8 cellular contexts compared by ENCODE assay signal in genomic region chr6:36443951-36444428, GRCh38. TPM values are rescaled to one million over a fixed set of nuclear protein-coding genes. Genes with fewer than 3 reads are reported as not detected.
A peak's percentile ranks its signal among the peaks of the same experiment; 100 is the strongest.
DNase-seq lines count a peak whose midpoint lies in the region; ATAC-seq and TF ChIP-seq lines count a peak whose summit lies in the region.

No MANE protein-coding gene starts in this region.

- no peaks in the 10 kb centered on the region for H3K9me2 ChIP-seq in OCI-LY7 (ENCODE audit: insufficient read depth, low read length)

- POLR2A ChIA-PET in OCI-LY7 (lab: Charles Lee), result interaction anchor here (0.5 to 1.5 kb wide), 4 partner anchors 13 to 228 kb away, joined by 3 to 4 read pairs (median 4); no protein-coding TSS in a partner anchor

- H3K9ac ChIP-seq in mucosa of rectum (ENCODE audit: low read depth in 1 of 2, low read length in 2 of 2), result peak overlapping the region; percentile 95 to 98

- H2AFZ ChIP-seq in ACC112 (ENCODE audit: low read length, unreplicated experiment), result no peak overlapping the region
- H2AFZ ChIP-seq in OCI-LY7 (ENCODE audit: low read length), result no peak overlapping the region

- H3K9me3 ChIP-seq in OCI-LY7 (ENCODE audit: low read length) (0 out of 2 replicates have a peak, but pooled peaks cover 6% of the 10 kb centered on the region), mucosa of rectum (ENCODE audit: control insufficient read depth in 2 of 2, low read length in 2 of 2) (no peaks in the 10 kb centered on the region)

- H3K27ac ChIP-seq in ACC112 (ENCODE audit: low read depth, low read length) (peak overlapping the region; percentile 99), OCI-LY7 (ENCODE audit: low read depth, low read length, poor library complexity, severe bottlenecking) (peak overlapping the region; percentile 85), coronary artery (peak overlapping the region; percentile 96 to 98), mucosa of rectum (ENCODE audit: low read depth in 2 of 2, low read length in 2 of 2) (peak overlapping the region; percentile 91 to 95)

- BruUV-seq in OCI-LY7 (replicated peaks; lab: Mats Ljungman, UMichigan), result no TSS peak

- H3K4me3 ChIP-seq in ACC112 (ENCODE audit: low read depth, low read length), result peak overlapping the region; percentile 94
- peak overlapping the region; percentile 96 for H3K4me3 ChIP-seq in OCI-LY7 (ENCODE audit: low read depth, low read length, poor library complexity, severe bottlenecking)
- H3K4me3 ChIP-seq in coronary artery, result peak overlapping the region; percentile 89
- H3K4me3 ChIP-seq in mucosa of rectum (ENCODE audit: low read length in 2 of 2), result peak overlapping the region; percentile 68 to 94

- H3K4me1 ChIP-seq in ACC112 (ENCODE audit: control insufficient read depth, insufficient read depth, low read length, unreplicated experiment), result peaks cover 33% of the 10 kb centered on the region
- peaks cover 33% of the 10 kb centered on the region for H3K4me1 ChIP-seq in OCI-LY7 (ENCODE audit: insufficient read depth, low read length, poor library complexity, severe bottlenecking)
- H3K4me1 ChIP-seq in mucosa of rectum (ENCODE audit: control insufficient read depth in 2 of 2, insufficient read depth in 2 of 2, low read length in 2 of 2), result peaks cover 13 to 23% of the 10 kb centered on the region in 2 donors

- H3K4me2 ChIP-seq in OCI-LY7 (ENCODE audit: low read length), result peak overlapping the region; percentile 80

- CTCF ChIA-PET in OCI-LY7 (lab: Charles Lee; ENCODE audit: unreplicated experiment), result no interaction called here

- DNase-seq in OCI-LY7 (ENCODE audit: low spot score) (peak; percentile 52), coronary artery (ENCODE audit: low spot score) (no peak), NCI-H1048 (lab: John Stamatoyannopoulos, UW) (no peak)

- H4K20me1 ChIP-seq in OCI-LY7 (ENCODE audit: insufficient read depth, low read length), result no peaks in the 10 kb centered on the region

- TF ChIP-seq POLR2A in GM18505 (IDR thresholded peaks at IDR 0.05; ENCODE audit: borderline replicate concordance, extremely low read depth, insufficient read depth, insufficient read length), result no peak

- intact Hi-C loops in OCI-LY7 (cut with micrococcal nuclease; ENCODE audit: unreplicated experiment), result loop anchor here (1.0 kb wide), 1 partner anchor 102 kb away; no protein-coding TSS in a partner anchor

- H3K27me3 ChIP-seq in ACC112 (ENCODE audit: insufficient read depth, low read length), result no peaks in the 10 kb centered on the region
- no peaks in the 10 kb centered on the region for H3K27me3 ChIP-seq in mucosa of rectum (ENCODE audit: control insufficient read depth in 2 of 2, insufficient read depth in 2 of 2, low read length in 2 of 2)

- H3K79me2 ChIP-seq in ACC112 (ENCODE audit: control insufficient read depth, insufficient read depth, low read length, unreplicated experiment), result peaks cover 54% of the 10 kb centered on the region
- H3K79me2 ChIP-seq in OCI-LY7 (ENCODE audit: insufficient read depth, low read depth, low read length), result peaks cover 70% of the 10 kb centered on the region

- peak; percentile 32; the same call in 1 of the 3 replicates for TF ChIP-seq CTCF in GM12872 (IDR thresholded peaks at IDR 0.05; ENCODE audit: insufficient read depth, low read depth, low read length)
- TF ChIP-seq CTCF in OCI-LY7 (conservative IDR thresholded peaks at IDR 0.05; ENCODE audit: low read length), result peak; percentile 73
- TF ChIP-seq CTCF in coronary artery (IDR thresholded peaks at IDR 0.05), result no peak

- no peak for ATAC-seq in GM18505 (IDR thresholded peaks at IDR 0.05; ENCODE audit: unreplicated experiment)
- no peak for ATAC-seq in HG02678 (IDR thresholded peaks at IDR 0.05; ENCODE audit: unreplicated experiment)

- peaks cover 14% of the 10 kb centered on the region for H3K36me3 ChIP-seq in ACC112 (ENCODE audit: insufficient read depth, low read length)
- peaks cover 35% of the 10 kb centered on the region for H3K36me3 ChIP-seq in OCI-LY7 (ENCODE audit: insufficient read depth, low read length)
- H3K36me3 ChIP-seq in mucosa of rectum (ENCODE audit: control insufficient read depth in 2 of 2, insufficient read depth in 2 of 2, low read length in 2 of 2), result peaks cover 0 to 2% of the 10 kb centered on the region in 2 donors

RNA-seq across cellular contexts. Expression of gene KCTD20, which starts 1.2 kb away (rescaled TPM):
- 73.6 and 74.8 TPM in 2 replicates for total RNA-seq in OCI-LY7 (2014; rRNA removed; shearing (Covaris generic))
- total RNA-seq in OCI-LY7 (2022), result 84.6 and 89.4 TPM in 2 replicates

RNA-seq across cellular contexts. Expression of gene PXT1, which starts 1.3 kb away (rescaled TPM):
- total RNA-seq in OCI-LY7 (2014; rRNA removed; shearing (Covaris generic)), result 0.15 TPM in 1 of 2 replicates, not detected in the other
- 0.25 and 0.41 TPM in 2 replicates for total RNA-seq in OCI-LY7 (2022)

RNA-seq across cellular contexts. Expression of gene ETV7, which starts 56.5 kb away (rescaled TPM):
- total RNA-seq in OCI-LY7 (2014; rRNA removed; shearing (Covaris generic)), result not detected in 2 replicates
- not detected in 2 replicates for total RNA-seq in OCI-LY7 (2022)
